Comparison of ENCODE assay signal across 10 cellular contexts in genomic region chr2:153543639-153544071, GRCh38.
A peak's percentile ranks its signal among the peaks of the same experiment; 100 is the strongest.
DNase-seq lines count a peak whose midpoint lies in the region; ATAC-seq and TF ChIP-seq lines count a peak whose summit lies in the region.
"Had no signal": no experiment of that assay in that cellular context is flagged by ENCODE, and none has a peak within 500 bp of the region (broad histone marks: within the 10 kb centered on the region; RNA-seq: fewer than 3 reads in every experiment).

No MANE protein-coding gene starts in this region.

- peaks cover 4% of the 10 kb centered on the region for H3K27me3 Mint-ChIP-seq in activated T-helper 17 cell treated with anti-CD3 and anti-CD28 coated beads, Interleukin-2, amount 50 U/mL, for 72 hours
- H3K27me3 Mint-ChIP-seq in natural killer cell (ENCODE audit: low read depth in 2 of 2) = no peaks in the 10 kb centered on the region
- H3K27me3 Mint-ChIP-seq: dendritic cell treated with granulocyte-macrophage colony-stimulating factor and Interleukin-4, amounts not matched to agents 40 ng/mL and 50 ng/mL, for 4 days; IgD-negative memory B cell had no signal

- no peaks in the 10 kb centered on the region for H3K36me3 Mint-ChIP-seq in activated T-helper 17 cell treated with anti-CD3 and anti-CD28 coated beads, Interleukin-2, amount 50 U/mL, for 72 hours (ENCODE audit: low read depth)
- no peaks in the 10 kb centered on the region for H3K36me3 Mint-ChIP-seq in natural killer cell

- H3K9me3 Mint-ChIP-seq in activated T-helper 17 cell treated with anti-CD3 and anti-CD28 coated beads, Interleukin-2, amount 50 U/mL, for 72 hours = peaks cover 10% of the 10 kb centered on the region
- peaks cover 9 to 10% of the 10 kb centered on the region in 2 donors for H3K9me3 Mint-ChIP-seq in natural killer cell

- H3K4me1 Mint-ChIP-seq in activated T-helper 17 cell treated with anti-CD3 and anti-CD28 coated beads, Interleukin-2, amount 50 U/mL, for 72 hours = no peaks in the 10 kb centered on the region
- no peaks in the 10 kb centered on the region for H3K4me1 Mint-ChIP-seq in natural killer cell
- H3K4me1 Mint-ChIP-seq: IgD-negative memory B cell had no signal

- intact Hi-C loops in posterior cingulate gyrus (cut with DNase I) (no loop called here), natural killer cell (cut with micrococcal nuclease) (no loop called here)

- no peak overlapping the region for H3K27ac Mint-ChIP-seq in activated T-helper 17 cell treated with anti-CD3 and anti-CD28 coated beads, Interleukin-2, amount 50 U/mL, for 72 hours
- H3K27ac Mint-ChIP-seq in natural killer cell = no peak overlapping the region
- H3K27ac Mint-ChIP-seq: dendritic cell treated with granulocyte-macrophage colony-stimulating factor and Interleukin-4, amounts not matched to agents 40 ng/mL and 50 ng/mL, for 4 days; IgD-negative memory B cell had no signal

- in situ Hi-C loops in GM13977 (cut with MboI; ENCODE audit: low pct_unique_long_range_greater_than_20kb, low sequenced_read_pairs, unreplicated experiment) = no loop called here

- no peak for TF ChIP-seq CTCF in GM13977 (IDR thresholded peaks at IDR 0.05; ENCODE audit: extremely low read depth, insufficient read depth, missing control alignments)
- TF ChIP-seq CTCF in natural killer cell (IDR thresholded peaks at IDR 0.05) = no peak

- peak; percentile 58 for ATAC-seq in GM21576 (IDR thresholded peaks at IDR 0.05; ENCODE audit: unreplicated experiment)
- ATAC-seq in HG03575 (IDR thresholded peaks at IDR 0.05; ENCODE audit: extremely low read depth, insufficient number of reproducible peaks, low FRiP score, unreplicated experiment) = peak; percentile 66
- ATAC-seq in activated T-helper 17 cell treated with anti-CD3 and anti-CD28 coated beads, Interleukin-2, amount 50 U/mL, for 72 hours (replicated peaks) = peak; percentile 88
- no peak for ATAC-seq in natural killer cell

- no peak overlapping the region for H3K4me3 Mint-ChIP-seq in activated T-helper 17 cell treated with anti-CD3 and anti-CD28 coated beads, Interleukin-2, amount 50 U/mL, for 72 hours
- no peak overlapping the region for H3K4me3 Mint-ChIP-seq in natural killer cell
- H3K4me3 Mint-ChIP-seq: dendritic cell treated with granulocyte-macrophage colony-stimulating factor and Interleukin-4, amounts not matched to agents 40 ng/mL and 50 ng/mL, for 4 days; IgD-negative memory B cell had no signal

- DNase-seq in GM13977 (ENCODE audit: low spot score) (peak; percentile 19), posterior cingulate gyrus (no peak), natural killer cell (no peak), NCI-H1105 (lab: John Stamatoyannopoulos, UW) (no peak)
- no peak for DNase-seq in NK-92 treated with Interleukin-12 subunit alpha and Interleukin-12 subunit beta, amount 100 ng/mL, for 24 hours (lab: John Stamatoyannopoulos, UW)

Comparison
In these comparisons a context has a peak if more than half of its experiments do, and no peak if none do; other contexts are left out.
1. ATAC-seq: peak in GM21576 (single experiment), HG03575 (single experiment) and activated T-helper 17 cell treated with anti-CD3 and anti-CD28 coated beads, Interleukin-2, amount 50 U/mL, for 72 hours (single experiment); none in natural killer cell (0 of 3).